10 cellular contexts compared by ENCODE assay signal in the genomic region with DNA sequence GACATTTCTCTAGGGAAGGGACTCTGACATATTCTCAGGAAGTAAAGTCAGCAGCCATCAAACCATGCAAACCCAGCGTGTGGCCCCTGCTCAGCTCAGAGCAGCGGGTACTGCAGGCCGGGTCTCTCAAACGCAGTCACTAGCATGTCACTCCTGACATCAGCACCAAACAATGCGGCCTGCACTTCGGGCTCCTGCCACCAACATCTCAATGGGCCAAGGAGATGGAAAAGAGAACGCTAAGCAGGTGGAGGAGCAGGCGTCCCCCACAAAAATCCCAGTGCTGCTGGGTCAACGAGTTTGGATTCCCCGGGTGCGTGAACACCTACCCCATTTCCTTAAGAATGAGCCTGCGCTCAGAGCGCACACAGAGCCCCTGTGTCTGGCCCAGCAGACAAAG. TPM values are rescaled to one million over a fixed set of nuclear protein-coding genes. Genes with fewer than 3 reads are reported as not detected.
DNase-seq lines count a peak whose midpoint lies in the region; ATAC-seq and TF ChIP-seq lines count a peak whose summit lies in the region.
"Had no signal": no experiment of that assay in that cellular context is flagged by ENCODE, and none has a peak within 500 bp of the region (broad histone marks: within the 10 kb centered on the region; RNA-seq: fewer than 3 reads in every experiment).

No MANE protein-coding gene starts in this region.

- peaks cover 44% of the 10 kb centered on the region for H3K36me3 ChIP-seq in HUES48 (ENCODE audit: control insufficient read depth, insufficient read depth, low read length)

- H3K4me3 ChIP-seq in HUES48 (ENCODE audit: low read depth, low read length): no peak overlapping the region
- no peak overlapping the region for H3K4me3 ChIP-seq in right cardiac atrium (ENCODE audit: low read length)
- H3K4me3 ChIP-seq: Peyer's patch had no signal

- H3K4me1 Mint-ChIP-seq in CD4-positive, alpha-beta T cell (ENCODE audit: low read depth): peaks cover 7% of the 10 kb centered on the region
- peaks cover 7% of the 10 kb centered on the region for H3K4me1 Mint-ChIP-seq in neural crest cell

- H3K27ac Mint-ChIP-seq in CD4-positive, alpha-beta T cell: peak overlapping the region; percentile 80
- peak overlapping the region; percentile 43 for H3K27ac Mint-ChIP-seq in neural crest cell (ENCODE audit: unreplicated experiment)

- H3K9me3 ChIP-seq in CD4-positive, alpha-beta T cell (ENCODE audit: control insufficient read depth, low read length): no peaks in the 10 kb centered on the region
- H3K9me3 ChIP-seq in HUES48 (ENCODE audit: control insufficient read depth, insufficient read depth, low read length) (no peaks in the 10 kb centered on the region), right cardiac atrium (ENCODE audit: control insufficient read depth, low read length) (no peaks in the 10 kb centered on the region)
- H3K9me3 ChIP-seq: Peyer's patch had no signal

- H3K27me3 ChIP-seq in CD4-positive, alpha-beta T cell (ENCODE audit: control insufficient read depth, insufficient read depth, low read length): no peaks in the 10 kb centered on the region
- H3K27me3 ChIP-seq in HUES48 (ENCODE audit: control insufficient read depth, insufficient read depth, low read length) (no peaks in the 10 kb centered on the region), right cardiac atrium (ENCODE audit: control insufficient read depth, insufficient read depth) (no peaks in the 10 kb centered on the region)
- H3K27me3 ChIP-seq: Peyer's patch had no signal

- peaks cover 65% of the 10 kb centered on the region for H3K36me3 Mint-ChIP-seq in CD4-positive, alpha-beta T cell (ENCODE audit: low read depth)
- H3K36me3 Mint-ChIP-seq in neural crest cell (ENCODE audit: low read depth): no peaks in the 10 kb centered on the region

- no peaks in the 10 kb centered on the region; the same call in 1 of the 2 replicates for H3K4me1 ChIP-seq in HUES48 (ENCODE audit: control insufficient read depth, insufficient read depth, low read length)
- H3K4me1 ChIP-seq in right cardiac atrium (ENCODE audit: control insufficient read depth, insufficient read depth, low read length): peaks cover 6% of the 10 kb centered on the region
- H3K4me1 ChIP-seq: Peyer's patch had no signal

- no peak overlapping the region for H3K4me3 Mint-ChIP-seq in CD4-positive, alpha-beta T cell
- H3K4me3 Mint-ChIP-seq in neural crest cell: no peak overlapping the region

- CTCF ChIA-PET in CD4-positive, alpha-beta T cell (lab: Charles Lee): interaction anchor here (1.1 to 3.2 kb wide), 7 partner anchors 9 to 129 kb away, joined by 4 to 42 read pairs (median 16); a partner anchor contains a TSS

- no peak for ATAC-seq in CD4-positive, alpha-beta T cell (ENCODE audit: poor library complexity)
- ATAC-seq in right cardiac atrium (no peak), GM18498 (IDR thresholded peaks at IDR 0.05; ENCODE audit: unreplicated experiment) (no peak), HG02981 (IDR thresholded peaks at IDR 0.05; ENCODE audit: unreplicated experiment) (no peak)

- intact Hi-C loops in CD4-positive, alpha-beta T cell (cut with DNase I, micrococcal nuclease): loop anchor here (1.0 to 5.0 kb wide), 9 partner anchors 73 to 436 kb away; a partner anchor contains a TSS
- intact Hi-C loops in right cardiac atrium (cut with DNase I): loop anchor here in 1 of 4 donors (10.0 kb wide), 1 partner anchor 129 kb away; a partner anchor contains a TSS

- POLR2A ChIA-PET in CD4-positive, alpha-beta T cell (lab: Charles Lee): interaction anchor here (0.6 to 2.1 kb wide), 3 partner anchors 9 to 65 kb away, joined by 5 to 17 read pairs (median 13); no protein-coding TSS in a partner anchor

- H3K27ac ChIP-seq in CD4-positive, alpha-beta T cell (ENCODE audit: low read depth, low read length): no peak overlapping the region
- H3K27ac ChIP-seq in HUES48 (ENCODE audit: low read depth, low read length): peak overlapping the region; percentile 22
- peak overlapping the region; percentile 52 for H3K27ac ChIP-seq in right cardiac atrium (ENCODE audit: low read length)

- no peak for DNase-seq in CD4-positive, alpha-beta T cell
- DNase-seq in right cardiac atrium (no peak), neural crest cell (ENCODE audit: low read depth, low spot score) (no peak)
- no peak for DNase-seq in effector CD4-positive, alpha-beta T cell
- DNase-seq: GF-D8, NCI-H524 treated with DMSO at 0.1 percent for 48 hours had no signal

- 72% methylated on average over 13 of the region's 13 CpGs for WGBS in right cardiac atrium

- H3K27me3 Mint-ChIP-seq in CD4-positive, alpha-beta T cell: no peaks in the 10 kb centered on the region
- H3K27me3 Mint-ChIP-seq in neural crest cell (ENCODE audit: low read depth): no peaks in the 10 kb centered on the region

- no peak for TF ChIP-seq CTCF in CD4-positive, alpha-beta T cell (IDR thresholded peaks at IDR 0.05)
- TF ChIP-seq CTCF in neural crest cell (conservative IDR thresholded peaks at IDR 0.05): no peak

- no peak overlapping the region for H3K9ac ChIP-seq in HUES48 (ENCODE audit: low read depth, low read length)

- H3K9me3 Mint-ChIP-seq in CD4-positive, alpha-beta T cell: no peaks in the 10 kb centered on the region
- no peaks in the 10 kb centered on the region for H3K9me3 Mint-ChIP-seq in neural crest cell

RNA-seq across cellular contexts. Expression of a gene that starts 9.9 kb away (rescaled TPM):
- total RNA-seq in CD4-positive, alpha-beta T cell: 1 to 10 TPM; 2.2 to 2.3 TPM
- total RNA-seq in right cardiac atrium (1 to 10 TPM; 1.7 to 4.3 (median 3.8) TPM), neural crest cell (0.77 and 1.1 TPM in 2 replicates)
- 2.3 TPM for polyA plus RNA-seq in right cardiac atrium
